In the genomic region with DNA sequence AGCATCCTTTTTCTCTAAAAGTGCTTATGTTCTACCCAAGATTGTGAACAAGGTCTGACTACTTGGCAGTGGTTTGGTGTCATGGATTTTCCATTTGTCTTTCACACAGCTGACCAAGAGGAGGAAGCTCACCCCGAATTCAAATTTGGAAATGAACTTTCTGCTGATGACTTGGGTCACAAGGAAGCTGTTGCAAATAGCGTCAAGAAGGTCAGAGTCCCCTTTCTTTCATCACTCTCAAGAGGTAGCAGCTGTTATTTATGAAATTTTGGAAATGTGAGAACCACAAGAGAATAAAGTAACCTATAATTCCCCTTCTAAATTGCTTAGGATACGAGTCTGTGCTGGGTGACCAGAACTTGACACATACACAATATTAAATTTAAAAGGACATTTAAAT, we compare ENCODE assay signal across 14 cellular contexts.
"Had no signal": no experiment of that assay in that cellular context is flagged by ENCODE, and none has a peak within 500 bp of the region (broad histone marks: within the 10 kb centered on the region; RNA-seq: fewer than 3 reads in every experiment).

No MANE protein-coding gene starts in this region.

- DNase-seq: cortex of kidney; effector CD4-positive, alpha-beta T cell; gastrocnemius medialis; head of caudate nucleus; left ventricle myocardium superior; lower lobe of right lung; stimulated activated CD4-positive, alpha-beta T cell treated with anti-CD3 and anti-CD28 coated beads, Interleukin-2, amount 100 ng/mL, for 24 hours; stimulated activated CD4-positive, alpha-beta T cell treated with anti-CD3 and anti-CD28 coated beads, Interleukin-4, amount 100 ng/mL, for 24 hours; stimulated activated naive CD8-positive, alpha-beta T cell treated with anti-CD3 and anti-CD28 coated beads, Interleukin-15, Interleukin-2, amounts not matched to agents 100 U/mL and 50 U/mL, for 24 hours; testis; tibial artery had no signal

- H3K4me3 ChIP-seq: dorsolateral prefrontal cortex, gastrocnemius medialis, lower lobe of right lung, prostate gland, right atrium auricular region, testis, tibial artery had no signal
